In the genomic region with DNA sequence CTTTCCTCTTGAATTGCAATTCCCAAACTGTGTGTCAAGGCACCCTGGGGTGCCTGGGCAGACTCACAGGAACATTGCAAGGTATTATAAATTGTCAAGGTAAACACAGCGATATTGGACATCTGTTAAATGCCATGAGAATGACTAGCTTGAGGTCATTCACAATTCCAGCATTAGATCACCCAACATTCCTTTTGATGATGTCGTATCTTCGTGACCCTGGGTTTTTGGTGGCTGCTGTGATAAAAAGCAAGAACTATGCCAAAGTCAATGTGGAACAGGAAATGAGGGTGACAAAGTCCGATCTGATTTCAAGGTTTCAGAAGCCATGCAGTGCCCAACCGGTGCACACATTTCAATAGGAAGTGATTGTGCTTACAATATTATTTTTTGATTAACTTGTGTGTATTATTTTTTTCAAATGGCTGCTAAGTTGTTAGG, we compare ENCODE assay signal across 15 cellular contexts.
DNase-seq lines count a peak whose midpoint lies in the region; TF ChIP-seq lines count a peak whose summit lies in the region.
"Had no signal": no experiment of that assay in that cellular context is flagged by ENCODE, and none has a peak within 500 bp of the region (broad histone marks: within the 10 kb centered on the region; RNA-seq: fewer than 3 reads in every experiment).

No MANE protein-coding gene starts in this region.

- peaks cover under 1 to 4% of the 10 kb centered on the region in 2 donors for H3K27me3 Mint-ChIP-seq in CD8-positive, alpha-beta memory T cell
- peaks cover 1 to 10% (median 5%) of the 10 kb centered on the region in 3 donors for H3K27me3 Mint-ChIP-seq in immature natural killer cell (ENCODE audit: low read depth in 3 of 3)
- no peaks in the 10 kb centered on the region for H3K27me3 Mint-ChIP-seq in activated CD4-positive, alpha-beta memory T cell treated with anti-CD3 and anti-CD28 coated beads, Interleukin-2, amount 10 ng/mL, durations not matched to agents 7 days and 5 days

- H3K9me3 ChIP-seq in liver (ENCODE audit: control insufficient read depth in 4 of 4, low read length in 3 of 4), result peaks cover 0 to 5% (median 3%) of the 10 kb centered on the region in 4 donors
- H3K9me3 ChIP-seq in CD8-positive, alpha-beta memory T cell (ENCODE audit: low read length), result no peaks in the 10 kb centered on the region
- H3K9me3 ChIP-seq: BLaER1, vagina had no signal

- H3K27me3 ChIP-seq in liver (ENCODE audit: control insufficient read depth in 4 of 4, insufficient read depth in 4 of 4, low read length in 3 of 4), result no peaks in the 10 kb centered on the region
- no peaks in the 10 kb centered on the region for H3K27me3 ChIP-seq in CD8-positive, alpha-beta memory T cell (ENCODE audit: insufficient read depth, low read length, poor library complexity, severe bottlenecking)
- H3K27me3 ChIP-seq: BLaER1, vagina had no signal

- H3K4me3 Mint-ChIP-seq in CD8-positive, alpha-beta memory T cell, result no peak overlapping the region
- no peak overlapping the region for H3K4me3 Mint-ChIP-seq in immature natural killer cell
- no peak overlapping the region for H3K4me3 Mint-ChIP-seq in activated CD4-positive, alpha-beta memory T cell treated with anti-CD3 and anti-CD28 coated beads, Interleukin-2, amount 10 ng/mL, durations not matched to agents 7 days and 5 days
- H3K4me3 Mint-ChIP-seq: nephron progenitor cell had no signal

- no peaks in the 10 kb centered on the region for H3K9me3 Mint-ChIP-seq in CD8-positive, alpha-beta memory T cell
- no peaks in the 10 kb centered on the region for H3K9me3 Mint-ChIP-seq in immature natural killer cell
- no peaks in the 10 kb centered on the region for H3K9me3 Mint-ChIP-seq in activated CD4-positive, alpha-beta memory T cell treated with anti-CD3 and anti-CD28 coated beads, Interleukin-2, amount 10 ng/mL, durations not matched to agents 7 days and 5 days

- H3K9ac ChIP-seq in liver (ENCODE audit: low read depth in 1 of 2, low read length in 2 of 2), result no peak overlapping the region
- H3K9ac ChIP-seq: BLaER1 had no signal

- peaks cover 2 to 13% (median 8%) of the 10 kb centered on the region in 4 donors for H3K4me1 ChIP-seq in liver (ENCODE audit: control insufficient read depth in 4 of 4, insufficient read depth in 4 of 4, low read length in 3 of 4)
- no peaks in the 10 kb centered on the region for H3K4me1 ChIP-seq in CD8-positive, alpha-beta memory T cell (ENCODE audit: insufficient read depth, low read length)
- H3K4me1 ChIP-seq: BLaER1 had no signal

- no peaks in the 10 kb centered on the region for H3K36me3 ChIP-seq in liver (ENCODE audit: control insufficient read depth in 4 of 4, insufficient read depth in 3 of 4, low read depth in 1 of 4, low read length in 3 of 4)
- H3K36me3 ChIP-seq in CD8-positive, alpha-beta memory T cell (ENCODE audit: insufficient read depth, low read length), result no peaks in the 10 kb centered on the region
- H3K36me3 ChIP-seq: BLaER1, vagina had no signal

- DNase-seq in AG08396 (ENCODE audit: low spot score) (peak; percentile 53), LoVo (ENCODE audit: low spot score) (peak; percentile 35), choroid plexus epithelial cell (ENCODE audit: low read depth) (peak; percentile 81), immature natural killer cell (no peak)
- no peak for DNase-seq in CD8-positive, alpha-beta memory T cell
- no peak for DNase-seq in activated CD4-positive, alpha-beta memory T cell treated with anti-CD3 and anti-CD28 coated beads, Interleukin-2, amount 10 ng/mL, durations not matched to agents 7 days and 5 days
- no peak for DNase-seq in stimulated activated naive CD4-positive, alpha-beta T cell (lab: John Stamatoyannopoulos, UW)
- DNase-seq: KG1; nephron progenitor cell; stimulated activated CD4-positive, alpha-beta T cell treated with anti-CD3 and anti-CD28 coated beads, Interleukin-15, amount 100 ng/mL, for 24 hours; stimulated activated CD8-positive, alpha-beta memory T cell treated with anti-CD3 and anti-CD28 coated beads, Interleukin-4, amount 100 ng/mL, for 48 hours had no signal

- no peaks in the 10 kb centered on the region for H3K36me3 Mint-ChIP-seq in CD8-positive, alpha-beta memory T cell
- H3K36me3 Mint-ChIP-seq in immature natural killer cell, result no peaks in the 10 kb centered on the region
- H3K36me3 Mint-ChIP-seq in activated CD4-positive, alpha-beta memory T cell treated with anti-CD3 and anti-CD28 coated beads, Interleukin-2, amount 10 ng/mL, durations not matched to agents 7 days and 5 days (ENCODE audit: low read depth), result no peaks in the 10 kb centered on the region

- H3K4me3 ChIP-seq in choroid plexus epithelial cell (ENCODE audit: low read depth, low read length) (no peak overlapping the region), liver (ENCODE audit: low read depth in 1 of 3, low read length in 3 of 3) (no peak overlapping the region)
- H3K4me3 ChIP-seq in CD8-positive, alpha-beta memory T cell (ENCODE audit: low read length), result no peak overlapping the region
- H3K4me3 ChIP-seq: BLaER1, vagina had no signal

- peak overlapping the region; percentile 71 to 81 for H3K27ac ChIP-seq in liver (ENCODE audit: low read depth in 1 of 2, low read length in 2 of 2)
- no peak overlapping the region for H3K27ac ChIP-seq in CD8-positive, alpha-beta memory T cell (ENCODE audit: low read depth, low read length)
- H3K27ac ChIP-seq: BLaER1, epithelial cell of prostate, vagina had no signal

- H3K27ac Mint-ChIP-seq in CD8-positive, alpha-beta memory T cell, result no peak overlapping the region
- no peak overlapping the region for H3K27ac Mint-ChIP-seq in immature natural killer cell
- H3K27ac Mint-ChIP-seq in activated CD4-positive, alpha-beta memory T cell treated with anti-CD3 and anti-CD28 coated beads, Interleukin-2, amount 10 ng/mL, durations not matched to agents 7 days and 5 days, result no peak overlapping the region
- H3K27ac Mint-ChIP-seq: nephron progenitor cell had no signal

- 14% methylated on average over 5 of the region's 5 CpGs for WGBS in liver

- no peak for TF ChIP-seq CTCF in choroid plexus epithelial cell (conservative IDR thresholded peaks at IDR 0.05; ENCODE audit: low read depth, low read length)
- TF ChIP-seq CTCF in liver (IDR thresholded peaks at IDR 0.05; ENCODE audit: low read depth, low read length, missing input control), result no peak

- peak; percentile 30 to 48 for TF ChIP-seq RAD21 in liver (IDR thresholded peaks at IDR 0.05)

- H3K4me1 Mint-ChIP-seq in CD8-positive, alpha-beta memory T cell, result no peaks in the 10 kb centered on the region
- H3K4me1 Mint-ChIP-seq in immature natural killer cell, result no peaks in the 10 kb centered on the region
- no peaks in the 10 kb centered on the region for H3K4me1 Mint-ChIP-seq in activated CD4-positive, alpha-beta memory T cell treated with anti-CD3 and anti-CD28 coated beads, Interleukin-2, amount 10 ng/mL, durations not matched to agents 7 days and 5 days

- CTCF ChIA-PET in CD8-positive, alpha-beta memory T cell (lab: Charles Lee), result no interaction called here
- CTCF ChIA-PET in activated CD4-positive, alpha-beta memory T cell treated with anti-CD3 and anti-CD28 coated beads, Interleukin-2, amount 10 ng/mL, durations not matched to agents 7 days and 5 days (lab: Charles Lee), result no interaction called here

- POLR2A ChIA-PET in CD8-positive, alpha-beta memory T cell (lab: Charles Lee), result no interaction called here
- POLR2A ChIA-PET in activated CD4-positive, alpha-beta memory T cell treated with anti-CD3 and anti-CD28 coated beads, Interleukin-2, amount 10 ng/mL, durations not matched to agents 7 days and 5 days (lab: Charles Lee), result no interaction called here

TF ChIP-seq in liver, 16 proteins besides CTCF, POLR2A, EP300 and RAD21 (continues in another document):
- peak; percentile 96 for TF ChIP-seq FOXA2 (IDR thresholded peaks at IDR 0.05)
- TF ChIP-seq SP1 (IDR thresholded peaks at IDR 0.05), result peak; percentile 99
- TF ChIP-seq JUND (IDR thresholded peaks at IDR 0.05), result peak; percentile 87 to 96
- TF ChIP-seq YY1 (IDR thresholded peaks at IDR 0.05), result peak; percentile 68
- TF ChIP-seq FOXA1 (IDR thresholded peaks at IDR 0.05), result peak; percentile 96
- TF ChIP-seq TAF1 (conservative IDR thresholded peaks at IDR 0.05), result no peak
- peak in 1 of 2 donors; percentile 85 for TF ChIP-seq EGR1 (IDR thresholded peaks at IDR 0.05; ENCODE audit: low read depth in 2 of 2)
- TF ChIP-seq HNF4A (conservative IDR thresholded peaks at IDR 0.05), result peak; percentile 96 to 97
- peak; percentile 38 for TF ChIP-seq NR2F2 (IDR thresholded peaks at IDR 0.05)
- peak; percentile 88 for TF ChIP-seq HNF4G (IDR thresholded peaks at IDR 0.05)
- TF ChIP-seq RXRA (IDR thresholded peaks at IDR 0.05), result peak; percentile 82 to 94
- TF ChIP-seq, protein P1, sequence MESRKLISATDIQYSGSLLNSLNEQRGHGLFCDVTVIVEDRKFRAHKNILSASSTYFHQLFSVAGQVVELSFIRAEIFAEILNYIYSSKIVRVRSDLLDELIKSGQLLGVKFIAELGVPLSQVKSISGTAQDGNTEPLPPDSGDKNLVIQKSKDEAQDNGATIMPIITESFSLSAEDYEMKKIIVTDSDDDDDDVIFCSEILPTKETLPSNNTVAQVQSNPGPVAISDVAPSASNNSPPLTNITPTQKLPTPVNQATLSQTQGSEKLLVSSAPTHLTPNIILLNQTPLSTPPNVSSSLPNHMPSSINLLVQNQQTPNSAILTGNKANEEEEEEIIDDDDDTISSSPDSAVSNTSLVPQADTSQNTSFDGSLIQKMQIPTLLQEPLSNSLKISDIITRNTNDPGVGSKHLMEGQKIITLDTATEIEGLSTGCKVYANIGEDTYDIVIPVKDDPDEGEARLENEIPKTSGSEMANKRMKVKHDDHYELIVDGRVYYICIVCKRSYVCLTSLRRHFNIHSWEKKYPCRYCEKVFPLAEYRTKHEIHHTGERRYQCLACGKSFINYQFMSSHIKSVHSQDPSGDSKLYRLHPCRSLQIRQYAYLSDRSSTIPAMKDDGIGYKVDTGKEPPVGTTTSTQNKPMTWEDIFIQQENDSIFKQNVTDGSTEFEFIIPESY (IDR thresholded peaks at IDR 0.05), result peak; percentile 76
- TF ChIP-seq, protein P2, sequence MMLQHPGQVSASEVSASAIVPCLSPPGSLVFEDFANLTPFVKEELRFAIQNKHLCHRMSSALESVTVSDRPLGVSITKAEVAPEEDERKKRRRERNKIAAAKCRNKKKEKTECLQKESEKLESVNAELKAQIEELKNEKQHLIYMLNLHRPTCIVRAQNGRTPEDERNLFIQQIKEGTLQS (IDR thresholded peaks at IDR 0.05), result peak; percentile 85
- peak in 1 of 2 donors; percentile 74 for TF ChIP-seq GABPA (IDR thresholded peaks at IDR 0.05 in 1 of 2, conservative IDR thresholded peaks at IDR 0.05 in 1 of 2)

Comparison
In these comparisons a context has a peak if more than half of its experiments do, and no peak if none do; other contexts are left out.
1. DNase-seq: peak in AG08396 (single experiment), LoVo (single experiment) and choroid plexus epithelial cell (single experiment); none in CD8-positive, alpha-beta memory T cell (0 of 5), immature natural killer cell (0 of 3), activated CD4-positive, alpha-beta memory T cell treated with anti-CD3 and anti-CD28 coated beads, Interleukin-2, amount 10 ng/mL, durations not matched to agents 7 days and 5 days (single experiment) and stimulated activated naive CD4-positive, alpha-beta T cell (0 of 6).